In the genomic region with DNA sequence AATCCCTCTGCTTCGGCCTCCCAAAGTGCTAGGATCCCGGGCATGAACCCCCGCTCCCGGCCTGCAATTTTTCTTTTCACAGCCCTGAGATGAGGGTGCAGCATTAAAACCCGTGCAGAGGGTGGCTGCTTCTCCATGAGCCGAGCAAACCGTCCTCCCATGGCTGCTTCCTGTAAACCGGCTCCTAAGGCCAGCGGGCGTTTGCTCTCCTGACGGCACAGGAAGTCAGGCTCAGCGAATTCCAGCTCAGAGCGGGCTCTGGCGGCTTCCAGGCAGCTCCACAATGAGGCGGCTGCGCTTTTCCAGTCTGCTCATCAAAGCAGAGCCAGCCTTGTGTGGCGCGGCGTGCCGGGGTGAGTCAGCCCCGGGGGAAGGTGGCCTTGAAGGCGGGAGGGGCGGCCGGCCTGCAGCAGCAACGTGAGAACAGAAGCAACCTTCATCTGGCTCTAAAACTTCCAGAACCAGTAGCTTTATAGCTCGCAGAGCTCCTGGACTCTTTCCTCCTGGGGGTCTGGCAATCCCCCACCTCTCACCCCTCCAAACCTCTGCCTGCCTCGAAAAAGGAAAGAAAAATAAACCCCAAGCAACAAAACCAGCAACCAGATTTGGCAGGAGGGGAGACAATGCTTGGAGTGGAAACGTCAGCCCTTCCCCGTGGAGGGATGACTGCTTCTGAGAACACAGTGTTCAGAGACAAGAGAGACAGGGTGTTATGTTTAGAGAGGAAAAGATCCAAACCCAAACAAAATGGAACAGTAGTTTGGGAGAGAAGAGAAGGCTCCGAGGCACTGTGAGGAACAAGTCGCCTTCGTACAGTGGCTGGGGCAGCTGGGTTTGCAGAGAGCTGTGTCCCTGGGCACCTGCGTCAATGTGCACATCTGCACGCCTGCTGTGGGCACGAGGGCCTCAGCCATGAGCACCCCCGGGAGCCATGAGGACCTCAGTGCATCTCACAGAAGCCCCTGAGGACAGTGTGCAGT, we compare ENCODE assay signal across 1 cellular context.
TF ChIP-seq lines count a peak whose summit lies in the region.

No MANE protein-coding gene starts in this region.

TF ChIP-seq in HepG2, 621 proteins besides CTCF, POLR2A, EP300 and RAD21 (continued from another document and continues in another):
- TF ChIP-seq, protein P1, sequence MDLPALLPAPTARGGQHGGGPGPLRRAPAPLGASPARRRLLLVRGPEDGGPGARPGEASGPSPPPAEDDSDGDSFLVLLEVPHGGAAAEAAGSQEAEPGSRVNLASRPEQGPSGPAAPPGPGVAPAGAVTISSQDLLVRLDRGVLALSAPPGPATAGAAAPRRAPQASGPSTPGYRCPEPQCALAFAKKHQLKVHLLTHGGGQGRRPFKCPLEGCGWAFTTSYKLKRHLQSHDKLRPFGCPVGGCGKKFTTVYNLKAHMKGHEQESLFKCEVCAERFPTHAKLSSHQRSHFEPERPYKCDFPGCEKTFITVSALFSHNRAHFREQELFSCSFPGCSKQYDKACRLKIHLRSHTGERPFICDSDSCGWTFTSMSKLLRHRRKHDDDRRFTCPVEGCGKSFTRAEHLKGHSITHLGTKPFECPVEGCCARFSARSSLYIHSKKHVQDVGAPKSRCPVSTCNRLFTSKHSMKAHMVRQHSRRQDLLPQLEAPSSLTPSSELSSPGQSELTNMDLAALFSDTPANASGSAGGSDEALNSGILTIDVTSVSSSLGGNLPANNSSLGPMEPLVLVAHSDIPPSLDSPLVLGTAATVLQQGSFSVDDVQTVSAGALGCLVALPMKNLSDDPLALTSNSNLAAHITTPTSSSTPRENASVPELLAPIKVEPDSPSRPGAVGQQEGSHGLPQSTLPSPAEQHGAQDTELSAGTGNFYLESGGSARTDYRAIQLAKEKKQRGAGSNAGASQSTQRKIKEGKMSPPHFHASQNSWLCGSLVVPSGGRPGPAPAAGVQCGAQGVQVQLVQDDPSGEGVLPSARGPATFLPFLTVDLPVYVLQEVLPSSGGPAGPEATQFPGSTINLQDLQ (CRISPR knock-in tag; IDR thresholded peaks at IDR 0.05), result no peak
- TF ChIP-seq HNRNPK (IDR thresholded peaks at IDR 0.05; ENCODE audit: low read depth, low read length, poor library complexity, severe bottlenecking) (no peak), CAMTA2 (CRISPR knock-in tag; IDR thresholded peaks at IDR 0.05; ENCODE audit: borderline replicate concordance) (no peak), HES4 (CRISPR knock-in tag; IDR thresholded peaks at IDR 0.05; ENCODE audit: borderline replicate concordance) (no peak), REL (CRISPR knock-in tag; conservative IDR thresholded peaks at IDR 0.05) (no peak), FOXK1 (CRISPR knock-in tag; IDR thresholded peaks at IDR 0.05; ENCODE audit: borderline replicate concordance, low read depth) (peak; percentile 70; the same call in 1 of the 2 replicates), ZNF75D (CRISPR knock-in tag; IDR thresholded peaks at IDR 0.05; ENCODE audit: borderline replicate concordance) (no peak), ZNF3 (CRISPR knock-in tag; IDR thresholded peaks at IDR 0.05) (no peak), MYC (CRISPR knock-in tag; IDR thresholded peaks at IDR 0.05; ENCODE audit: borderline replicate concordance) (peak; percentile 80; the same call in 1 of the 2 replicates), ZBTB8A (CRISPR knock-in tag; IDR thresholded peaks at IDR 0.05; ENCODE audit: borderline replicate concordance, low read depth) (no peak), ZNF225 (CRISPR knock-in tag; IDR thresholded peaks at IDR 0.05) (no peak; the same call in 1 of the 2 replicates), CREM (IDR thresholded peaks at IDR 0.05) (peak; percentile 59), CREM (CRISPR knock-in tag; IDR thresholded peaks at IDR 0.05) (no peak), HNF4A (CRISPR knock-in tag; IDR thresholded peaks at IDR 0.05) (peak; percentile 50; the same call in 1 of the 2 replicates), MED8 (CRISPR knock-in tag; IDR thresholded peaks at IDR 0.05; ENCODE audit: insufficient replicate concordance) (no peak), TRIM24 (CRISPR knock-in tag; IDR thresholded peaks at IDR 0.05) (no peak), ZNF724P (CRISPR knock-in tag; IDR thresholded peaks at IDR 0.05; ENCODE audit: borderline replicate concordance) (no peak), SMARCC2 (IDR thresholded peaks at IDR 0.05) (no peak), THYN1 (CRISPR knock-in tag; IDR thresholded peaks at IDR 0.05; ENCODE audit: borderline replicate concordance, low read depth) (no peak; the same call in 1 of the 2 replicates), MIER2 (CRISPR knock-in tag; IDR thresholded peaks at IDR 0.05) (no peak), HMG20A (CRISPR knock-in tag; IDR thresholded peaks at IDR 0.05; ENCODE audit: borderline replicate concordance) (peak; percentile 79; the same call in 1 of the 2 replicates), SCMH1 (CRISPR knock-in tag; IDR thresholded peaks at IDR 0.05; ENCODE audit: borderline replicate concordance) (no peak), ZSCAN21 (CRISPR knock-in tag; IDR thresholded peaks at IDR 0.05; ENCODE audit: borderline replicate concordance) (no peak), ETV6 (CRISPR knock-in tag; conservative IDR thresholded peaks at IDR 0.05) (0 out of 2 replicates have a peak, but pooled peaks have one; percentile 59), ZNF460 (CRISPR knock-in tag; IDR thresholded peaks at IDR 0.05; ENCODE audit: borderline replicate concordance) (peak; percentile 44; the same call in 1 of the 2 replicates), MAZ (IDR thresholded peaks at IDR 0.05; ENCODE audit: borderline replicate concordance, low read depth, low read length) (no peak), MAZ (CRISPR knock-in tag; IDR thresholded peaks at IDR 0.05; ENCODE audit: low read depth) (no peak), RARA (CRISPR knock-in tag; IDR thresholded peaks at IDR 0.05) (peak; percentile 86), PAX8 (CRISPR knock-in tag; IDR thresholded peaks at IDR 0.05; ENCODE audit: borderline replicate concordance) (no peak), PRPF4 (IDR thresholded peaks at IDR 0.05; ENCODE audit: low read depth, low read length, poor library complexity, severe bottlenecking) (no peak), CBX1 (IDR thresholded peaks at IDR 0.05; ENCODE audit: low read depth) (no peak), MAFK (conservative IDR thresholded peaks at IDR 0.05 in 1 of 2, IDR thresholded peaks at IDR 0.05 in 1 of 2; ENCODE audit: low read length in 2 of 2) (peak; percentile 74 to 84), CHCHD3 (CRISPR knock-in tag; IDR thresholded peaks at IDR 0.05) (no peak), KLF16 (CRISPR knock-in tag; IDR thresholded peaks at IDR 0.05) (peak in 1 of 2 experiments; percentile 90; a peak in 2 of 4 replicates), SAFB2 (CRISPR knock-in tag; IDR thresholded peaks at IDR 0.05; ENCODE audit: borderline replicate concordance, low read depth) (0 out of 2 replicates have a peak, but pooled peaks have one; percentile 24), ZFYVE20 (CRISPR knock-in tag; IDR thresholded peaks at IDR 0.05; ENCODE audit: borderline replicate concordance, low read depth) (no peak), ZNF274 (CRISPR knock-in tag; IDR thresholded peaks at IDR 0.05) (peak; percentile 83), ZNF10 (CRISPR knock-in tag; IDR thresholded peaks at IDR 0.05; ENCODE audit: borderline replicate concordance, low read depth) (no peak), SP2 (CRISPR knock-in tag; IDR thresholded peaks at IDR 0.05) (no peak), ZNF567 (CRISPR knock-in tag; IDR thresholded peaks at IDR 0.05; ENCODE audit: borderline replicate concordance) (no peak), HDAC6 (IDR thresholded peaks at IDR 0.05; ENCODE audit: low read depth, low read length) (no peak)
- TF ChIP-seq, protein P2, sequence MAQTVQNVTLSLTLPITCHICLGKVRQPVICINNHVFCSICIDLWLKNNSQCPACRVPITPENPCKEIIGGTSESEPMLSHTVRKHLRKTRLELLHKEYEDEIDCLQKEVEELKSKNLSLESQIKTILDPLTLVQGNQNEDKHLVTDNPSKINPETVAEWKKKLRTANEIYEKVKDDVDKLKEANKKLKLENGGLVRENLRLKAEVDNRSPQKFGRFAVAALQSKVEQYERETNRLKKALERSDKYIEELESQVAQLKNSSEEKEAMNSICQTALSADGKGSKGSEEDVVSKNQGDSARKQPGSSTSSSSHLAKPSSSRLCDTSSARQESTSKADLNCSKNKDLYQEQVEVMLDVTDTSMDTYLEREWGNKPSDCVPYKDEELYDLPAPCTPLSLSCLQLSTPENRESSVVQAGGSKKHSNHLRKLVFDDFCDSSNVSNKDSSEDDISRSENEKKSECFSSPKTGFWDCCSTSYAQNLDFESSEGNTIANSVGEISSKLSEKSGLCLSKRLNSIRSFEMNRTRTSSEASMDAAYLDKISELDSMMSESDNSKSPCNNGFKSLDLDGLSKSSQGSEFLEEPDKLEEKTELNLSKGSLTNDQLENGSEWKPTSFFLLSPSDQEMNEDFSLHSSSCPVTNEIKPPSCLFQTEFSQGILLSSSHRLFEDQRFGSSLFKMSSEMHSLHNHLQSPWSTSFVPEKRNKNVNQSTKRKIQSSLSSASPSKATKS (CRISPR knock-in tag; IDR thresholded peaks at IDR 0.05), result no peak
- TF ChIP-seq, protein P3, sequence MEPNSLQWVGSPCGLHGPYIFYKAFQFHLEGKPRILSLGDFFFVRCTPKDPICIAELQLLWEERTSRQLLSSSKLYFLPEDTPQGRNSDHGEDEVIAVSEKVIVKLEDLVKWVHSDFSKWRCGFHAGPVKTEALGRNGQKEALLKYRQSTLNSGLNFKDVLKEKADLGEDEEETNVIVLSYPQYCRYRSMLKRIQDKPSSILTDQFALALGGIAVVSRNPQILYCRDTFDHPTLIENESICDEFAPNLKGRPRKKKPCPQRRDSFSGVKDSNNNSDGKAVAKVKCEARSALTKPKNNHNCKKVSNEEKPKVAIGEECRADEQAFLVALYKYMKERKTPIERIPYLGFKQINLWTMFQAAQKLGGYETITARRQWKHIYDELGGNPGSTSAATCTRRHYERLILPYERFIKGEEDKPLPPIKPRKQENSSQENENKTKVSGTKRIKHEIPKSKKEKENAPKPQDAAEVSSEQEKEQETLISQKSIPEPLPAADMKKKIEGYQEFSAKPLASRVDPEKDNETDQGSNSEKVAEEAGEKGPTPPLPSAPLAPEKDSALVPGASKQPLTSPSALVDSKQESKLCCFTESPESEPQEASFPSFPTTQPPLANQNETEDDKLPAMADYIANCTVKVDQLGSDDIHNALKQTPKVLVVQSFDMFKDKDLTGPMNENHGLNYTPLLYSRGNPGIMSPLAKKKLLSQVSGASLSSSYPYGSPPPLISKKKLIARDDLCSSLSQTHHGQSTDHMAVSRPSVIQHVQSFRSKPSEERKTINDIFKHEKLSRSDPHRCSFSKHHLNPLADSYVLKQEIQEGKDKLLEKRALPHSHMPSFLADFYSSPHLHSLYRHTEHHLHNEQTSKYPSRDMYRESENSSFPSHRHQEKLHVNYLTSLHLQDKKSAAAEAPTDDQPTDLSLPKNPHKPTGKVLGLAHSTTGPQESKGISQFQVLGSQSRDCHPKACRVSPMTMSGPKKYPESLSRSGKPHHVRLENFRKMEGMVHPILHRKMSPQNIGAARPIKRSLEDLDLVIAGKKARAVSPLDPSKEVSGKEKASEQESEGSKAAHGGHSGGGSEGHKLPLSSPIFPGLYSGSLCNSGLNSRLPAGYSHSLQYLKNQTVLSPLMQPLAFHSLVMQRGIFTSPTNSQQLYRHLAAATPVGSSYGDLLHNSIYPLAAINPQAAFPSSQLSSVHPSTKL (CRISPR knock-in tag; IDR thresholded peaks at IDR 0.05), result peak; percentile 93
- TF ChIP-seq, protein P4, sequence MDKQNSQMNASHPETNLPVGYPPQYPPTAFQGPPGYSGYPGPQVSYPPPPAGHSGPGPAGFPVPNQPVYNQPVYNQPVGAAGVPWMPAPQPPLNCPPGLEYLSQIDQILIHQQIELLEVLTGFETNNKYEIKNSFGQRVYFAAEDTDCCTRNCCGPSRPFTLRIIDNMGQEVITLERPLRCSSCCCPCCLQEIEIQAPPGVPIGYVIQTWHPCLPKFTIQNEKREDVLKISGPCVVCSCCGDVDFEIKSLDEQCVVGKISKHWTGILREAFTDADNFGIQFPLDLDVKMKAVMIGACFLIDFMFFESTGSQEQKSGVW (CRISPR knock-in tag; IDR thresholded peaks at IDR 0.05; ENCODE audit: borderline replicate concordance), result no peak
- TF ChIP-seq, protein P5, sequence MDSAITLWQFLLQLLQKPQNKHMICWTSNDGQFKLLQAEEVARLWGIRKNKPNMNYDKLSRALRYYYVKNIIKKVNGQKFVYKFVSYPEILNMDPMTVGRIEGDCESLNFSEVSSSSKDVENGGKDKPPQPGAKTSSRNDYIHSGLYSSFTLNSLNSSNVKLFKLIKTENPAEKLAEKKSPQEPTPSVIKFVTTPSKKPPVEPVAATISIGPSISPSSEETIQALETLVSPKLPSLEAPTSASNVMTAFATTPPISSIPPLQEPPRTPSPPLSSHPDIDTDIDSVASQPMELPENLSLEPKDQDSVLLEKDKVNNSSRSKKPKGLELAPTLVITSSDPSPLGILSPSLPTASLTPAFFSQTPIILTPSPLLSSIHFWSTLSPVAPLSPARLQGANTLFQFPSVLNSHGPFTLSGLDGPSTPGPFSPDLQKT (CRISPR knock-in tag; IDR thresholded peaks at IDR 0.05; ENCODE audit: borderline replicate concordance), result no peak
- TF ChIP-seq, protein P6, sequence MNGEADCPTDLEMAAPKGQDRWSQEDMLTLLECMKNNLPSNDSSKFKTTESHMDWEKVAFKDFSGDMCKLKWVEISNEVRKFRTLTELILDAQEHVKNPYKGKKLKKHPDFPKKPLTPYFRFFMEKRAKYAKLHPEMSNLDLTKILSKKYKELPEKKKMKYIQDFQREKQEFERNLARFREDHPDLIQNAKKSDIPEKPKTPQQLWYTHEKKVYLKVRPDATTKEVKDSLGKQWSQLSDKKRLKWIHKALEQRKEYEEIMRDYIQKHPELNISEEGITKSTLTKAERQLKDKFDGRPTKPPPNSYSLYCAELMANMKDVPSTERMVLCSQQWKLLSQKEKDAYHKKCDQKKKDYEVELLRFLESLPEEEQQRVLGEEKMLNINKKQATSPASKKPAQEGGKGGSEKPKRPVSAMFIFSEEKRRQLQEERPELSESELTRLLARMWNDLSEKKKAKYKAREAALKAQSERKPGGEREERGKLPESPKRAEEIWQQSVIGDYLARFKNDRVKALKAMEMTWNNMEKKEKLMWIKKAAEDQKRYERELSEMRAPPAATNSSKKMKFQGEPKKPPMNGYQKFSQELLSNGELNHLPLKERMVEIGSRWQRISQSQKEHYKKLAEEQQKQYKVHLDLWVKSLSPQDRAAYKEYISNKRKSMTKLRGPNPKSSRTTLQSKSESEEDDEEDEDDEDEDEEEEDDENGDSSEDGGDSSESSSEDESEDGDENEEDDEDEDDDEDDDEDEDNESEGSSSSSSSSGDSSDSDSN (CRISPR knock-in tag; IDR thresholded peaks at IDR 0.05), result peak; percentile 98
- TF ChIP-seq, protein P7, sequence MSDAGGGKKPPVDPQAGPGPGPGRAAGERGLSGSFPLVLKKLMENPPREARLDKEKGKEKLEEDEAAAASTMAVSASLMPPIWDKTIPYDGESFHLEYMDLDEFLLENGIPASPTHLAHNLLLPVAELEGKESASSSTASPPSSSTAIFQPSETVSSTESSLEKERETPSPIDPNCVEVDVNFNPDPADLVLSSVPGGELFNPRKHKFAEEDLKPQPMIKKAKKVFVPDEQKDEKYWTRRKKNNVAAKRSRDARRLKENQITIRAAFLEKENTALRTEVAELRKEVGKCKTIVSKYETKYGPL (CRISPR knock-in tag; IDR thresholded peaks at IDR 0.05), result no peak
- TF ChIP-seq, protein P8, sequence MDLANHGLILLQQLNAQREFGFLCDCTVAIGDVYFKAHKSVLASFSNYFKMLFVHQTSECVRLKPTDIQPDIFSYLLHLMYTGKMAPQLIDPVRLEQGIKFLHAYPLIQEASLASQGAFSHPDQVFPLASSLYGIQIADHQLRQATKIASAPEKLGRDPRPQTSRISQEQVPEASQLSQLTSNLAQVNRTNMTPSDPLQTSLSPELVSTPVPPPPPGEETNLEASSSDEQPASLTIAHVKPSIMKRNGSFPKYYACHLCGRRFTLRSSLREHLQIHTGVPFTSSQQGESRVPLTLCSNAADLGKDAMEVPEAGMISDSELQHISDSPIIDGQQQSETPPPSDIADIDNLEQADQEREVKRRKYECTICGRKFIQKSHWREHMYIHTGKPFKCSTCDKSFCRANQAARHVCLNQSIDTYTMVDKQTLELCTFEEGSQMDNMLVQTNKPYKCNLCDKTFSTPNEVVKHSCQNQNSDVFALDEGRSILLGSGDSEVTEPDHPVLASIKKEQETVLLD (CRISPR knock-in tag; IDR thresholded peaks at IDR 0.05; ENCODE audit: low read depth), result no peak
